ENCODE assay signal across 18 cellular contexts in genomic region chr13:101925731-101926130, GRCh38.
DNase-seq lines count a peak whose midpoint lies in the region; ATAC-seq lines count a peak whose summit lies in the region.
"Had no signal": no experiment of that assay in that cellular context is flagged by ENCODE, and none has a peak within 500 bp of the region (broad histone marks: within the 10 kb centered on the region; RNA-seq: fewer than 3 reads in every experiment).

No MANE protein-coding gene starts in this region.

- DNase-seq in NCI-H446 (lab: John Stamatoyannopoulos, UW) = peak; percentile 6 to 45
- no peak for DNase-seq in NCI-H446 treated with DMSO at 0.1 percent for 48 hours (lab: John Stamatoyannopoulos, UW)
- DNase-seq in NCI-H187 (lab: John Stamatoyannopoulos, UW) = peak; percentile 55 to 79
- DNase-seq in NCI-H748 (lab: John Stamatoyannopoulos, UW; ENCODE audit: unreplicated experiment) = peak; percentile 83
- no peak for DNase-seq in cerebellum (ENCODE audit: low spot score)
- DNase-seq: 8988T; CD8-positive, alpha-beta memory T cell; HCEC 1CT; MV-4-11; NCI-H2081 treated with DMSO at 0.1 percent for 48 hours; NCI-H524 treated with DMSO at 0.1 percent for 48 hours; Peyer's patch; SIG-M5; SW 1271 had no signal

- no peak for ATAC-seq in GM18519 (IDR thresholded peaks at IDR 0.05; ENCODE audit: low FRiP score, unreplicated experiment)
- no peak for ATAC-seq in GM21825 (IDR thresholded peaks at IDR 0.05; ENCODE audit: unreplicated experiment)

- H3K36me3 ChIP-seq in endocrine pancreas (ENCODE audit: control insufficient read depth, insufficient read depth, low read length) = no peaks in the 10 kb centered on the region
- H3K36me3 ChIP-seq: BLaER1, Peyer's patch had no signal

- H3K4me3 ChIP-seq in endocrine pancreas (ENCODE audit: control insufficient read depth, insufficient read depth, low read length) = peak overlapping the region; percentile 10
- H3K4me3 ChIP-seq: BLaER1, Peyer's patch had no signal

- H3K9ac ChIP-seq in endocrine pancreas (ENCODE audit: control insufficient read depth, insufficient read depth, low read length) = no peak overlapping the region
- H3K9ac ChIP-seq: BLaER1 had no signal

- no peaks in the 10 kb centered on the region for H3K27me3 ChIP-seq in endocrine pancreas (ENCODE audit: control insufficient read depth, insufficient read depth, low read length)
- H3K27me3 ChIP-seq: BLaER1, Peyer's patch had no signal

- peaks cover 6% of the 10 kb centered on the region for H3K4me1 ChIP-seq in endocrine pancreas (ENCODE audit: control insufficient read depth, insufficient read depth, low read length)
- H3K4me1 ChIP-seq: Peyer's patch had no signal

- H3K9me3 ChIP-seq in endocrine pancreas (ENCODE audit: control insufficient read depth, low read length) = no peaks in the 10 kb centered on the region
- H3K9me3 ChIP-seq: BLaER1, Peyer's patch had no signal

Comparison
In these comparisons a context has a peak if more than half of its experiments do, and no peak if none do; other contexts are left out.
1. DNase-seq: peak in NCI-H446 (2 of 2), NCI-H187 (2 of 2) and NCI-H748 (single experiment); none in NCI-H446 treated with DMSO at 0.1 percent for 48 hours (single experiment) and cerebellum (single experiment).